In the genomic region with DNA sequence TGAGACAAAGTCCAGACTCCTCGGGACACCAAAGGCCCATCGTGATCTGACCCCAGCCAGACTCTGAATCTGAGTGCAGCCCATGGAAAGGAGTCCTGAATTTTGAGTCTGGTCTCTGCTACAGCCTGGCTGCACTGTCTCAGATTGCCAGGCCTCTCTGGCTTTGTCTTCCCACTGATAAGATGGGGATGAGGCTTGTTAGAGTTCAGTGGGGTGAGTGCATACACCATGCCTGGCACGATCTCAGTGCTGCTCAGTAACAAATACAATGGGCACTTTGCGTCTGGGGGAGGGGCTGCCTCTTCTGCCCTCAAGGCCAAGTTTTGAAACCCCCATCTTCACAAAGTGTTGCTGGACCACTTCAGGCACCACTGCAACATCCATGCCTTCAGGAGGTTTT, we compare ENCODE assay signal across 14 cellular contexts. TPM values are rescaled to one million over a fixed set of nuclear protein-coding genes. Genes with fewer than 3 reads are reported as not detected.
A peak's percentile ranks its signal among the peaks of the same experiment; 100 is the strongest.
DNase-seq lines count a peak whose midpoint lies in the region; ATAC-seq and TF ChIP-seq lines count a peak whose summit lies in the region.
"Had no signal": no experiment of that assay in that cellular context is flagged by ENCODE, and none has a peak within 500 bp of the region (broad histone marks: within the 10 kb centered on the region; RNA-seq: fewer than 3 reads in every experiment).

No MANE protein-coding gene starts in this region.

- H3K9me3 ChIP-seq in breast epithelium (peaks cover 0 to 7% of the 10 kb centered on the region in 2 donors), gastroesophageal sphincter (peaks cover 0 to 6% (median 0%) of the 10 kb centered on the region in 3 donors), vagina (no peaks in the 10 kb centered on the region)

- H3K4me3 ChIP-seq in breast epithelium (no peak overlapping the region), gastroesophageal sphincter (no peak overlapping the region), vagina (no peak overlapping the region)
- H3K4me3 ChIP-seq: SK-N-MC had no signal

- POLR2A ChIA-PET in MCF 10A (lab: Yijun Ruan, JAX), result no interaction called here
- POLR2A ChIA-PET in activated CD8-positive, alpha-beta T cell treated with anti-CD3 and anti-CD28 coated beads, Interleukin-2, amount 10 ng/mL, durations not matched to agents 7 days and 5 days (lab: Charles Lee), result no interaction called here

- no peak for TF ChIP-seq CTCF in breast epithelium (IDR thresholded peaks at IDR 0.05)
- no peak for TF ChIP-seq CTCF in MCF 10A (IDR thresholded peaks at IDR 0.05; ENCODE audit: unreplicated experiment)
- no peak for TF ChIP-seq CTCF in gastroesophageal sphincter (IDR thresholded peaks at IDR 0.05)
- no peak for TF ChIP-seq CTCF in vagina (IDR thresholded peaks at IDR 0.05)
- TF ChIP-seq CTCF in osteocyte (IDR thresholded peaks at IDR 0.05), result no peak

- H3K4me1 ChIP-seq in breast epithelium (no peaks in the 10 kb centered on the region), gastroesophageal sphincter (peaks cover 0 to 95% (median 30%) of the 10 kb centered on the region in 3 donors), vagina (peaks cover 78% of the 10 kb centered on the region)

- WGBS in gastroesophageal sphincter (ENCODE audit: low coverage in 1 of 2), 2 donors, result 30 to 75% methylated on average over 1 to 2 of the region's 4 CpGs

- BruUV-seq in MCF 10A (replicated peaks; lab: Mats Ljungman, UMichigan), result no TSS peak

- H3K9me3 Mint-ChIP-seq in MCF 10A (ENCODE audit: unreplicated experiment), result peaks cover 8% of the 10 kb centered on the region
- H3K9me3 Mint-ChIP-seq in naive B cell, result peaks cover 2 to 10% (median 6%) of the 10 kb centered on the region in 7 donors
- peaks cover 6% of the 10 kb centered on the region for H3K9me3 Mint-ChIP-seq in activated CD8-positive, alpha-beta T cell treated with anti-CD3 and anti-CD28 coated beads, Interleukin-2, amount 10 ng/mL, durations not matched to agents 7 days and 5 days (ENCODE audit: insufficient read depth)
- H3K9me3 Mint-ChIP-seq in osteocyte (ENCODE audit: unreplicated experiment), result no peaks in the 10 kb centered on the region

- TF ChIP-seq POLR2A in breast epithelium (IDR thresholded peaks at IDR 0.05), result no peak
- no peak for TF ChIP-seq POLR2A in gastroesophageal sphincter (IDR thresholded peaks at IDR 0.05)
- TF ChIP-seq POLR2A in vagina (IDR thresholded peaks at IDR 0.05), result no peak

- intact Hi-C loops in breast epithelium (cut with DNase I; ENCODE audit: low total_unique reads), result no loop called here
- intact Hi-C loops in MCF 10A (cut with micrococcal nuclease), result loop anchor here (5.0 kb wide), 2 partner anchors 47 to 112 kb away; partner anchors contain the start of gene PPARGC1B
- intact Hi-C loops in vagina (cut with DNase I), result no loop called here

- no peaks in the 10 kb centered on the region for H3K27me3 Mint-ChIP-seq in MCF 10A (ENCODE audit: insufficient read depth, unreplicated experiment)
- H3K27me3 Mint-ChIP-seq in naive B cell, result no peaks in the 10 kb centered on the region
- H3K27me3 Mint-ChIP-seq in activated CD8-positive, alpha-beta T cell treated with anti-CD3 and anti-CD28 coated beads, Interleukin-2, amount 10 ng/mL, durations not matched to agents 7 days and 5 days (ENCODE audit: low read depth), result no peaks in the 10 kb centered on the region
- no peaks in the 10 kb centered on the region for H3K27me3 Mint-ChIP-seq in osteocyte (ENCODE audit: unreplicated experiment)
- H3K27me3 Mint-ChIP-seq: CD4-positive, alpha-beta T cell had no signal

- H3K27ac ChIP-seq in breast epithelium (peak overlapping the region; percentile 21 to 48), gastroesophageal sphincter (peak overlapping the region in 3 of 4 donors; percentile 80 to 93 (median 91)), vagina (peak overlapping the region; percentile 76)
- H3K27ac ChIP-seq: SK-N-MC had no signal

- DNase-seq in breast epithelium (ENCODE audit: low spot score in 2 of 2) (no peak), MCF 10A (ENCODE audit: unreplicated experiment) (no peak), naive B cell (no peak), vagina (ENCODE audit: extremely low spot score in 2 of 2) (no peak), osteocyte (ENCODE audit: extremely low spot score, unreplicated experiment) (no peak)
- DNase-seq in activated CD8-positive, alpha-beta T cell treated with anti-CD3 and anti-CD28 coated beads, Interleukin-2, amount 10 ng/mL, durations not matched to agents 7 days and 5 days, result no peak
- DNase-seq in activated CD4-positive, alpha-beta T cell treated with anti-CD3 and anti-CD28 coated beads for 4 hours, result no peak
- DNase-seq: 8988T; activated CD4-positive, alpha-beta T cell treated with anti-CD3 and anti-CD28 coated beads, Interleukin-2, amount 50 U/mL, for 4 hours; CD4-positive, alpha-beta T cell; NCI-H1417 had no signal

- peaks cover 41% of the 10 kb centered on the region for H3K4me1 Mint-ChIP-seq in MCF 10A (ENCODE audit: insufficient read depth, unreplicated experiment)
- peaks cover 57 to 64% (median 58%) of the 10 kb centered on the region in 3 donors for H3K4me1 Mint-ChIP-seq in naive B cell
- H3K4me1 Mint-ChIP-seq in activated CD8-positive, alpha-beta T cell treated with anti-CD3 and anti-CD28 coated beads, Interleukin-2, amount 10 ng/mL, durations not matched to agents 7 days and 5 days (ENCODE audit: low read depth), result peaks cover 32% of the 10 kb centered on the region
- peaks cover 12% of the 10 kb centered on the region for H3K4me1 Mint-ChIP-seq in osteocyte (ENCODE audit: unreplicated experiment)

- peaks cover 6% of the 10 kb centered on the region for H3K36me3 Mint-ChIP-seq in MCF 10A (ENCODE audit: insufficient read depth, unreplicated experiment)
- H3K36me3 Mint-ChIP-seq in naive B cell, result peaks cover 0 to 14% of the 10 kb centered on the region in 2 donors
- H3K36me3 Mint-ChIP-seq in activated CD8-positive, alpha-beta T cell treated with anti-CD3 and anti-CD28 coated beads, Interleukin-2, amount 10 ng/mL, durations not matched to agents 7 days and 5 days (ENCODE audit: low read depth), result peaks cover 34% of the 10 kb centered on the region
- no peaks in the 10 kb centered on the region for H3K36me3 Mint-ChIP-seq in osteocyte (ENCODE audit: unreplicated experiment)

- TF ChIP-seq EP300 in gastroesophageal sphincter (IDR thresholded peaks at IDR 0.05), result no peak

- H3K27ac Mint-ChIP-seq in MCF 10A (ENCODE audit: low read depth, unreplicated experiment), result no peak overlapping the region
- peak overlapping the region; percentile 92 to 97 (median 94) for H3K27ac Mint-ChIP-seq in naive B cell
- no peak overlapping the region for H3K27ac Mint-ChIP-seq in activated CD8-positive, alpha-beta T cell treated with anti-CD3 and anti-CD28 coated beads, Interleukin-2, amount 10 ng/mL, durations not matched to agents 7 days and 5 days
- H3K27ac Mint-ChIP-seq in osteocyte (ENCODE audit: unreplicated experiment), result no peak overlapping the region
- H3K27ac Mint-ChIP-seq: CD4-positive, alpha-beta T cell; progenitor cell of endocrine pancreas had no signal

- ATAC-seq in gastroesophageal sphincter (no peak), naive B cell (ENCODE audit: low read depth in 2 of 2) (no peak)
- ATAC-seq in activated CD8-positive, alpha-beta T cell treated with anti-CD3 and anti-CD28 coated beads, Interleukin-2, amount 10 ng/mL, durations not matched to agents 7 days and 5 days, result no peak

- H3K36me3 ChIP-seq in breast epithelium, result no peaks in the 10 kb centered on the region
- no peaks in the 10 kb centered on the region for H3K36me3 ChIP-seq in gastroesophageal sphincter
- no peaks in the 10 kb centered on the region for H3K36me3 ChIP-seq in vagina

- no peaks in the 10 kb centered on the region for H3K27me3 ChIP-seq in breast epithelium
- H3K27me3 ChIP-seq in gastroesophageal sphincter, result no peaks in the 10 kb centered on the region
- H3K27me3 ChIP-seq in vagina, result no peaks in the 10 kb centered on the region

- H3K4me3 Mint-ChIP-seq in MCF 10A (ENCODE audit: unreplicated experiment), result no peak overlapping the region
- H3K4me3 Mint-ChIP-seq in naive B cell, result peak overlapping the region in 2 of 8 donors; percentile 55 to 66
- no peak overlapping the region for H3K4me3 Mint-ChIP-seq in activated CD8-positive, alpha-beta T cell treated with anti-CD3 and anti-CD28 coated beads, Interleukin-2, amount 10 ng/mL, durations not matched to agents 7 days and 5 days
- no peak overlapping the region for H3K4me3 Mint-ChIP-seq in osteocyte (ENCODE audit: unreplicated experiment)
- H3K4me3 Mint-ChIP-seq: CD4-positive, alpha-beta T cell had no signal

- CTCF ChIA-PET in MCF 10A (lab: Yijun Ruan, JAX), result interaction anchor here (0.6 to 0.8 kb wide), 3 partner anchors 29 to 212 kb away, joined by 3 read pairs; no protein-coding TSS in a partner anchor
- CTCF ChIA-PET in activated CD8-positive, alpha-beta T cell treated with anti-CD3 and anti-CD28 coated beads, Interleukin-2, amount 10 ng/mL, durations not matched to agents 7 days and 5 days (lab: Charles Lee), result no interaction called here

RNA-seq across cellular contexts. Expression of gene PPARGC1B, which starts 49.0 kb away (rescaled TPM):
- total RNA-seq in breast epithelium (1 to 10 TPM; 3.9 to 5.8 (median 4.7) TPM), MCF 10A (2022) (4.3 and 7.1 TPM in 2 replicates), gastroesophageal sphincter (10 to 100 TPM in 2 of 4 donors, 1 to 10 TPM in 2; 5.1 to 15.3 (median 9.6) TPM), vagina (11.5 TPM), osteocyte (2.5 and 3.3 TPM in 2 replicates)
- 1 to 10 TPM in 5 of 6 donors, under 1 TPM in 1; 0.62 to 2.5 (median 1.6) TPM for polyA plus RNA-seq in naive B cell (ENCODE audit: low read depth in 6 of 6)
- 1 to 10 TPM; 9.4 to 9.6 TPM for total RNA-seq in activated CD8-positive, alpha-beta T cell treated with anti-CD3 and anti-CD28 coated beads, Interleukin-2, amount 10 ng/mL, durations not matched to agents 7 days and 5 days

Comparison
In these comparisons a context has a peak if more than half of its experiments do, and no peak if none do; other contexts are left out.
1. H3K27ac ChIP-seq: peak in every context shown above with its lines; median percentile 91 in gastroesophageal sphincter; 76 in vagina; 34 in breast epithelium.
2. H3K27ac Mint-ChIP-seq: peak in naive B cell (6 of 6); none in MCF 10A (single experiment), activated CD8-positive, alpha-beta T cell treated with anti-CD3 and anti-CD28 coated beads, Interleukin-2, amount 10 ng/mL, durations not matched to agents 7 days and 5 days (single experiment) and osteocyte (single experiment).